ENCODE assay signal across 8 cellular contexts in genomic region chr1:27658951-27659496, GRCh38. TPM values are rescaled to one million over a fixed set of nuclear protein-coding genes. Genes with fewer than 3 reads are reported as not detected.
A peak's percentile ranks its signal among the peaks of the same experiment; 100 is the strongest.
DNase-seq lines count a peak whose midpoint lies in the region; ATAC-seq, FAIRE-seq and TF ChIP-seq lines count a peak whose summit lies in the region.

No MANE protein-coding gene starts in this region.

- H3K4me3 ChIP-seq in A549: peak overlapping the region; percentile 60; the same call in 2 of the 3 replicates

- no peak for TF ChIP-seq RAD21 in A549 (conservative IDR thresholded peaks at IDR 0.05 in 1 of 2, IDR thresholded peaks at IDR 0.05 in 1 of 2)

- in situ Hi-C loops in SK-MEL-5 (cut with HindIII; ENCODE audit: low pct_unique_long_range_greater_than_20kb, low sequenced_read_pairs): no loop called here
- in situ Hi-C loops in ACHN (cut with HindIII; ENCODE audit: low pct_ligation_motif_present, low pct_unique_long_range_greater_than_20kb, low sequenced_read_pairs): no loop called here

- POLR2A ChIA-PET in A549 (lab: Yijun Ruan, JAX): no interaction called here

- H3K4me2 ChIP-seq in A549: peak overlapping the region; percentile 71

- ATAC-seq in A549: peak; percentile 3 to 15; a peak in 3 of 6 replicates
- ATAC-seq in GM18511 (IDR thresholded peaks at IDR 0.05; ENCODE audit: unreplicated experiment): peak; percentile 26
- ATAC-seq in HG02970 (IDR thresholded peaks at IDR 0.05; ENCODE audit: low FRiP score, unreplicated experiment): peak; percentile 8

- WGBS in A549 (ENCODE audit: missing lambda C conversion rate): 67% methylated on average over 7 of the region's 7 CpGs

- peaks cover 9% of the 10 kb centered on the region; the same call in 1 of the 3 replicates for H3K4me1 ChIP-seq in A549

- CTCF ChIA-PET in A549 (lab: Yijun Ruan, JAX): interaction anchor here (1.3 to 4.0 kb wide), 2 partner anchors 52 to 104 kb away, joined by 3 to 29 read pairs; no protein-coding TSS in a partner anchor

- peak overlapping the region in 1 of 2 experiments; percentile 95; a peak in 3 of 6 replicates for H3K27ac ChIP-seq in A549

- DNase-seq in A549 (ENCODE audit: low read depth in 1 of 2, low spot score in 1 of 2): no peak
- peak; percentile 86 for DNase-seq in SK-MEL-5 (ENCODE audit: low read depth, low spot score)
- DNase-seq in dermis blood vessel endothelial cell: peak; percentile 23
- DNase-seq in myocyte (ENCODE audit: low read depth): peak; percentile 99
- no peak for DNase-seq in ACHN
- no peak for DNase-seq in iPS-NIHi11 (ENCODE audit: low spot score)

- TF ChIP-seq CTCF in A549 (IDR thresholded peaks at IDR 0.05): no peak

- no peaks in the 10 kb centered on the region for H3K9me3 ChIP-seq in A549

- no peak for FAIRE-seq in A549 (lab: Jason Lieb, UNC)

- TF ChIP-seq POLR2A in A549 (IDR thresholded peaks at IDR 0.05; ENCODE audit: low read length): no peak

- no peak for TF ChIP-seq EP300 in A549 (IDR thresholded peaks at IDR 0.05)

TF ChIP-seq in A549, 52 proteins besides CTCF, POLR2A, EP300 and RAD21:
- TF ChIP-seq RFX5 (IDR thresholded peaks at IDR 0.05): no peak
- TF ChIP-seq NPAS2 (CRISPR knock-in tag; IDR thresholded peaks at IDR 0.05; ENCODE audit: borderline replicate concordance): no peak
- TF ChIP-seq MAZ (IDR thresholded peaks at IDR 0.05; ENCODE audit: borderline replicate concordance, low read depth, low read length): no peak
- no peak for TF ChIP-seq MAX (IDR thresholded peaks at IDR 0.05)
- TF ChIP-seq ESRRA (IDR thresholded peaks at IDR 0.05; ENCODE audit: borderline replicate concordance, low read length): no peak
- TF ChIP-seq MYC (IDR thresholded peaks at IDR 0.05; ENCODE audit: borderline replicate concordance, low read length): no peak
- TF ChIP-seq KDM5A (IDR thresholded peaks at IDR 0.05): no peak
- TF ChIP-seq HDAC2 (IDR thresholded peaks at IDR 0.05): no peak
- no peak for TF ChIP-seq CBX8 (IDR thresholded peaks at IDR 0.05)
- no peak for TF ChIP-seq FOXS1 (CRISPR knock-in tag; IDR thresholded peaks at IDR 0.05)
- no peak for TF ChIP-seq REST (IDR thresholded peaks at IDR 0.05)
- no peak for TF ChIP-seq CBX2 (IDR thresholded peaks at IDR 0.05; ENCODE audit: borderline replicate concordance, low read depth)
- no peak for TF ChIP-seq GATA3 (IDR thresholded peaks at IDR 0.05; ENCODE audit: borderline replicate concordance)

RNA-seq across cellular contexts. Expression of gene IFI6, which starts 13.0 kb away (rescaled TPM):
- polyA plus RNA-seq in A549 (2011; rRNA removed) (5.3 and 6.3 TPM in 2 replicates), A549 (2017; fragmentation: RNase III; extraction: RNeasy Plus Mini Kit Qiagen cat#74134 plus additional on column Dnase treatment) (8.2 to 12.3 TPM (median 8.8 TPM) in 3 replicates)
- polyA plus RNA-seq in A549 (2012; cell fraction: cytosol; rRNA removed): 6.7 and 8.0 TPM in 2 replicates
- 5.1 and 6.5 TPM in 2 replicates for polyA plus RNA-seq in A549 (2012; cell fraction: nucleus; rRNA removed)
- polyA minus RNA-seq in A549 (2011; rRNA and poly(A)+ RNA removed): 4.8 and 5.5 TPM in 2 replicates
- total RNA-seq in SK-MEL-5 (2014; rRNA removed; shearing (Covaris generic)): 56.8 and 67.2 TPM in 2 replicates
- polyA plus RNA-seq in SK-MEL-5 (2015; cell fraction: cytosol; rRNA removed): 92.3 and 112 TPM in 2 replicates
- polyA plus RNA-seq in SK-MEL-5 (2015; cell fraction: nucleus; rRNA removed): 2.4 and 15.6 TPM in 2 replicates
- total RNA-seq in dermis blood vessel endothelial cell (21.9 and 57.7 TPM in 2 replicates), myocyte (509 and 774 TPM in 2 replicates)
- 257 TPM for polyA plus RNA-seq in myocyte (2012)

RNA-seq across cellular contexts. Expression of gene FGR, which starts 24.0 kb away (rescaled TPM):
- polyA plus RNA-seq in A549 (2011; rRNA removed) (not detected in 2 replicates), A549 (2017; fragmentation: RNase III; extraction: RNeasy Plus Mini Kit Qiagen cat#74134 plus additional on column Dnase treatment) (not detected in 3 replicates)
- polyA plus RNA-seq in A549 (2012; cell fraction: cytosol; rRNA removed): not detected in 2 replicates
- polyA plus RNA-seq in A549 (2012; cell fraction: nucleus; rRNA removed): not detected in 2 replicates
- polyA minus RNA-seq in A549 (2011; rRNA and poly(A)+ RNA removed): not detected in 2 replicates
- not detected in 2 replicates for total RNA-seq in SK-MEL-5 (2014; rRNA removed; shearing (Covaris generic))
- 0.10 and 0.11 TPM in 2 replicates for polyA plus RNA-seq in SK-MEL-5 (2015; cell fraction: cytosol; rRNA removed)
- not detected in 2 replicates for polyA plus RNA-seq in SK-MEL-5 (2015; cell fraction: nucleus; rRNA removed)
- total RNA-seq in dermis blood vessel endothelial cell (0.74 and 1.2 TPM in 2 replicates), myocyte (0.05 and 0.29 TPM in 2 replicates)
- not detected for polyA plus RNA-seq in myocyte (2012)

RNA-seq across cellular contexts. Expression of gene AHDC1, which starts 55.1 kb away (rescaled TPM):
- polyA plus RNA-seq in A549 (2011; rRNA removed) (1.3 and 2.6 TPM in 2 replicates), A549 (2017; fragmentation: RNase III; extraction: RNeasy Plus Mini Kit Qiagen cat#74134 plus additional on column Dnase treatment) (9.8 to 11.5 TPM (median 10.0 TPM) in 3 replicates)
- polyA plus RNA-seq in A549 (2012; cell fraction: cytosol; rRNA removed): 5.0 and 6.2 TPM in 2 replicates
- 12.9 and 17.1 TPM in 2 replicates for polyA plus RNA-seq in A549 (2012; cell fraction: nucleus; rRNA removed)
- 2.9 and 3.6 TPM in 2 replicates for polyA minus RNA-seq in A549 (2011; rRNA and poly(A)+ RNA removed)
- 4.4 TPM in 2 replicates for total RNA-seq in SK-MEL-5 (2014; rRNA removed; shearing (Covaris generic))
- 6.9 and 15.0 TPM in 2 replicates for polyA plus RNA-seq in SK-MEL-5 (2015; cell fraction: cytosol; rRNA removed)
- polyA plus RNA-seq in SK-MEL-5 (2015; cell fraction: nucleus; rRNA removed): 5.4 and 7.7 TPM in 2 replicates
- total RNA-seq in dermis blood vessel endothelial cell (7.1 and 16.0 TPM in 2 replicates), myocyte (46.6 and 55.3 TPM in 2 replicates)
- polyA plus RNA-seq in myocyte (2012): 67.3 TPM

Comparison
In these comparisons a context has a peak if more than half of its experiments do, and no peak if none do; other contexts are left out.
1. DNase-seq: peak in SK-MEL-5 (single experiment), dermis blood vessel endothelial cell (single experiment) and myocyte (single experiment); none in A549 (0 of 2), ACHN (single experiment) and iPS-NIHi11 (single experiment).
2. Peak in every context shown above with its lines, with median percentiles within 50 percentile points of each other: ATAC-seq.